24 cellular contexts compared by ENCODE assay signal in genomic region chr3:193598202-193598601, GRCh38. TPM values are rescaled to one million over a fixed set of nuclear protein-coding genes. Genes with fewer than 3 reads are reported as not detected.
"Had no signal": no experiment of that assay in that cellular context is flagged by ENCODE, and none has a peak within 500 bp of the region (broad histone marks: within the 10 kb centered on the region; RNA-seq: fewer than 3 reads in every experiment).

No MANE protein-coding gene starts in this region.

- H3K9me3 Mint-ChIP-seq: activated CD4-positive, alpha-beta memory T cell treated with anti-CD3 and anti-CD28 coated beads for 36 hours; activated T-cell treated with anti-CD3 and anti-CD28 coated beads, Interleukin-2, amount 50 U/mL, for 4 hours; brain; endodermal cell; naive thymus-derived CD4-positive, alpha-beta T cell; stimulated activated naive CD8-positive, alpha-beta T cell treated with anti-CD3 and anti-CD28 coated beads, Interleukin-15, amount 100 ng/mL, for 72 hours had no signal

- H3K27me3 Mint-ChIP-seq: activated CD4-positive, alpha-beta memory T cell treated with anti-CD3 and anti-CD28 coated beads for 36 hours; naive thymus-derived CD4-positive, alpha-beta T cell; stimulated activated naive CD8-positive, alpha-beta T cell treated with anti-CD3 and anti-CD28 coated beads, Interleukin-15, amount 100 ng/mL, for 72 hours had no signal

- FAIRE-seq: colon had no signal

- H3K27ac ChIP-seq: epithelial cell of prostate, ovary, psoas muscle, suprapubic skin, transverse colon, VCaP had no signal

- H3K27me3 ChIP-seq: ovary, suprapubic skin, transverse colon had no signal

- H3K9me3 ChIP-seq: ovary, psoas muscle, suprapubic skin, transverse colon had no signal

- H3K4me3 ChIP-seq: ovary, psoas muscle, suprapubic skin, transverse colon had no signal

- H3K27ac Mint-ChIP-seq: activated CD4-positive, alpha-beta memory T cell treated with anti-CD3 and anti-CD28 coated beads for 36 hours; brain; endodermal cell had no signal

- DNase-seq: activated CD4-positive, alpha-beta memory T cell treated with anti-CD3 and anti-CD28 coated beads for 36 hours; activated CD4-positive, CD25-positive, alpha-beta regulatory T cell treated with anti-CD3 and anti-CD28 coated beads, Interleukin-2, amount 50 U/mL, for 72 hours; activated effector memory CD4-positive, alpha-beta T cell treated with Interleukin-2 at 50 U/mL for 16 hours; activated T-cell treated with anti-CD3 and anti-CD28 coated beads, Interleukin-2, amount 50 U/mL, for 4 hours; anterior cingulate cortex; caudate nucleus; endodermal cell; foreskin fibroblast; mesendoderm; naive thymus-derived CD4-positive, alpha-beta T cell; ovary; psoas muscle; right cardiac atrium; stimulated activated CD4-positive, alpha-beta T cell treated with anti-CD3 and anti-CD28 coated beads, Interleukin-2, amount 100 ng/mL, for 24 hours; stimulated activated naive CD8-positive, alpha-beta T cell treated with anti-CD3 and anti-CD28 coated beads, Interleukin-15, amount 100 ng/mL, for 72 hours; T-helper 1 cell; T1000; transverse colon had no signal

- H3K36me3 ChIP-seq: ovary had no signal

- ATAC-seq: activated T-cell treated with anti-CD3 and anti-CD28 coated beads, Interleukin-2, amount 50 U/mL, for 4 hours; naive thymus-derived CD4-positive, alpha-beta T cell; psoas muscle; right cardiac atrium; stimulated activated naive CD8-positive, alpha-beta T cell treated with anti-CD3 and anti-CD28 coated beads, Interleukin-15, amount 100 ng/mL, for 72 hours had no signal

- H3K4me3 Mint-ChIP-seq: activated CD4-positive, alpha-beta memory T cell treated with anti-CD3 and anti-CD28 coated beads for 36 hours; activated T-cell treated with anti-CD3 and anti-CD28 coated beads, Interleukin-2, amount 50 U/mL, for 4 hours; endodermal cell; stimulated activated naive CD8-positive, alpha-beta T cell treated with anti-CD3 and anti-CD28 coated beads, Interleukin-15, amount 100 ng/mL, for 72 hours had no signal

RNA-seq across cellular contexts. Expression of gene ATP13A4, which starts 43.5 kb away (rescaled TPM):
- total RNA-seq: glomerular endothelial cell had no signal
